ENCODE assay signal across 1 cellular context in the genomic region with DNA sequence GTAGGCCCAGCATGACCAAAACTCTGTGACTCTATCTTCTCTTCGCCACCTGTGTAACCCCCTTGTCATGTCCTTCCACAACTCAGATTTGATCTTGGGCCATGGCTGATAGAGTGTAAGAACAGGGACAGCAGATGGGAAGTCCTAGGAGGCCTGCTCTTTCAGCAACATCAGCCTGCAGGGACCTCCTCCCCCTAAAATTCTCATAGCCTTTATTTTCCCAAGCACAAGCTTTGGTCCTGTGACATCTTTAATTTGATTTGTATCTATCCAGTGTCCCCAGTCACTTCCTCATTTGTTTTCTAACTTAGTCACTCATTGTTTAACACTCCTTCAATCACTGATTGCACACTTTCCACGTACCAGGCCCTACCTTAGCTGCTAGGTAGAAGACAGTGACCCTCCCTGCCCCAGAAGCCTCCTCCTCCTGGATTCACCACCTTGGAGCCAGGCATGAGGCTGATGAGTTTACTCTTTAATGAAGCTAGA.
A peak's percentile ranks its signal among the peaks of the same experiment; 100 is the strongest.
TF ChIP-seq lines count a peak whose summit lies in the region.

No MANE protein-coding gene starts in this region.

TF ChIP-seq in K562, 482 proteins besides CTCF, POLR2A, EP300 and RAD21 (continued from another document and continues in another):
- TF ChIP-seq, protein P1, sequence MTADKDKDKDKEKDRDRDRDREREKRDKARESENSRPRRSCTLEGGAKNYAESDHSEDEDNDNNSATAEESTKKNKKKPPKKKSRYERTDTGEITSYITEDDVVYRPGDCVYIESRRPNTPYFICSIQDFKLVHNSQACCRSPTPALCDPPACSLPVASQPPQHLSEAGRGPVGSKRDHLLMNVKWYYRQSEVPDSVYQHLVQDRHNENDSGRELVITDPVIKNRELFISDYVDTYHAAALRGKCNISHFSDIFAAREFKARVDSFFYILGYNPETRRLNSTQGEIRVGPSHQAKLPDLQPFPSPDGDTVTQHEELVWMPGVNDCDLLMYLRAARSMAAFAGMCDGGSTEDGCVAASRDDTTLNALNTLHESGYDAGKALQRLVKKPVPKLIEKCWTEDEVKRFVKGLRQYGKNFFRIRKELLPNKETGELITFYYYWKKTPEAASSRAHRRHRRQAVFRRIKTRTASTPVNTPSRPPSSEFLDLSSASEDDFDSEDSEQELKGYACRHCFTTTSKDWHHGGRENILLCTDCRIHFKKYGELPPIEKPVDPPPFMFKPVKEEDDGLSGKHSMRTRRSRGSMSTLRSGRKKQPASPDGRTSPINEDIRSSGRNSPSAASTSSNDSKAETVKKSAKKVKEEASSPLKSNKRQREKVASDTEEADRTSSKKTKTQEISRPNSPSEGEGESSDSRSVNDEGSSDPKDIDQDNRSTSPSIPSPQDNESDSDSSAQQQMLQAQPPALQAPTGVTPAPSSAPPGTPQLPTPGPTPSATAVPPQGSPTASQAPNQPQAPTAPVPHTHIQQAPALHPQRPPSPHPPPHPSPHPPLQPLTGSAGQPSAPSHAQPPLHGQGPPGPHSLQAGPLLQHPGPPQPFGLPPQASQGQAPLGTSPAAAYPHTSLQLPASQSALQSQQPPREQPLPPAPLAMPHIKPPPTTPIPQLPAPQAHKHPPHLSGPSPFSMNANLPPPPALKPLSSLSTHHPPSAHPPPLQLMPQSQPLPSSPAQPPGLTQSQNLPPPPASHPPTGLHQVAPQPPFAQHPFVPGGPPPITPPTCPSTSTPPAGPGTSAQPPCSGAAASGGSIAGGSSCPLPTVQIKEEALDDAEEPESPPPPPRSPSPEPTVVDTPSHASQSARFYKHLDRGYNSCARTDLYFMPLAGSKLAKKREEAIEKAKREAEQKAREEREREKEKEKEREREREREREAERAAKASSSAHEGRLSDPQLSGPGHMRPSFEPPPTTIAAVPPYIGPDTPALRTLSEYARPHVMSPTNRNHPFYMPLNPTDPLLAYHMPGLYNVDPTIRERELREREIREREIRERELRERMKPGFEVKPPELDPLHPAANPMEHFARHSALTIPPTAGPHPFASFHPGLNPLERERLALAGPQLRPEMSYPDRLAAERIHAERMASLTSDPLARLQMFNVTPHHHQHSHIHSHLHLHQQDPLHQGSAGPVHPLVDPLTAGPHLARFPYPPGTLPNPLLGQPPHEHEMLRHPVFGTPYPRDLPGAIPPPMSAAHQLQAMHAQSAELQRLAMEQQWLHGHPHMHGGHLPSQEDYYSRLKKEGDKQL (CRISPR knock-in tag; IDR thresholded peaks at IDR 0.05; ENCODE audit: borderline replicate concordance), result no peak
- TF ChIP-seq NFATC3 (IDR thresholded peaks at IDR 0.05) (no peak), BRF2 (IDR thresholded peaks at IDR 0.05; ENCODE audit: borderline replicate concordance, insufficient read depth, insufficient read length) (no peak), THRAP3 (IDR thresholded peaks at IDR 0.05; ENCODE audit: borderline replicate concordance) (no peak), POLR2AphosphoS2 (IDR thresholded peaks at IDR 0.05; ENCODE audit: low read length) (no peak), MEF2D (tag; conservative IDR thresholded peaks at IDR 0.05; ENCODE audit: low read depth) (no peak), ZNF408 (CRISPR knock-in tag; IDR thresholded peaks at IDR 0.05; ENCODE audit: low read depth) (no peak), FOXA1 (IDR thresholded peaks at IDR 0.05; ENCODE audit: borderline replicate concordance) (no peak), ZNF12 (CRISPR knock-in tag; IDR thresholded peaks at IDR 0.05) (no peak), BHLHE40 (IDR thresholded peaks at IDR 0.05; ENCODE audit: low read length) (no peak), MTA3 (IDR thresholded peaks at IDR 0.05; ENCODE audit: borderline replicate concordance) (0 out of 2 replicates have a peak, but pooled peaks have one; percentile 36), MBD2 (IDR thresholded peaks at IDR 0.05; ENCODE audit: borderline replicate concordance, low read depth) (no peak), RNF2 (IDR thresholded peaks at IDR 0.05) (no peak), E2F8 (IDR thresholded peaks at IDR 0.05; ENCODE audit: low read depth, partially characterized antibody) (no peak), ZNF3 (CRISPR knock-in tag; IDR thresholded peaks at IDR 0.05) (no peak), HOXB6 (CRISPR knock-in tag; IDR thresholded peaks at IDR 0.05; ENCODE audit: borderline replicate concordance) (no peak), POLR2G (IDR thresholded peaks at IDR 0.05; ENCODE audit: low read depth, low read length) (no peak), ZKSCAN3 (CRISPR knock-in tag; IDR thresholded peaks at IDR 0.05) (no peak), FOXM1 (IDR thresholded peaks at IDR 0.05; ENCODE audit: low read depth) (no peak), FOXM1 (CRISPR knock-in tag; IDR thresholded peaks at IDR 0.05; ENCODE audit: low read depth) (no peak), ZKSCAN8 (CRISPR knock-in tag; IDR thresholded peaks at IDR 0.05) (no peak), ZBTB5 (IDR thresholded peaks at IDR 0.05) (no peak), NR2C2 (CRISPR knock-in tag; IDR thresholded peaks at IDR 0.05) (no peak), NR2C2 (tag; IDR thresholded peaks at IDR 0.05) (no peak), ZNF384 (IDR thresholded peaks at IDR 0.05; ENCODE audit: low read depth, low read length) (no peak), POLR3A (IDR thresholded peaks at IDR 0.05; ENCODE audit: borderline replicate concordance, extremely low read depth, insufficient read depth, insufficient read length) (no peak), CCNT2 (IDR thresholded peaks at IDR 0.05; ENCODE audit: borderline replicate concordance, extremely low read depth, insufficient read length, low read depth, low read length) (peak; percentile 15), ETS1 (conservative IDR thresholded peaks at IDR 0.05; ENCODE audit: control insufficient read depth, low read depth, low read length) (no peak), PTTG1 (tag; IDR thresholded peaks at IDR 0.05; ENCODE audit: low read depth) (no peak), THAP12 (CRISPR knock-in tag; IDR thresholded peaks at IDR 0.05) (no peak), NCOA4 (IDR thresholded peaks at IDR 0.05; ENCODE audit: partially characterized antibody) (no peak), FOXJ3 (CRISPR knock-in tag; IDR thresholded peaks at IDR 0.05) (no peak), ZNF347 (CRISPR knock-in tag; IDR thresholded peaks at IDR 0.05; ENCODE audit: low read depth) (no peak), MLX (CRISPR knock-in tag; conservative IDR thresholded peaks at IDR 0.05) (no peak), TARDBP (IDR thresholded peaks at IDR 0.05) (no peak), HNRNPK (IDR thresholded peaks at IDR 0.05; ENCODE audit: low read depth, low read length, poor library complexity, severe bottlenecking) (no peak), HIVEP1 (CRISPR knock-in tag; IDR thresholded peaks at IDR 0.05) (no peak), MIER1 (IDR thresholded peaks at IDR 0.05; ENCODE audit: low read depth) (no peak), CBX2 (IDR thresholded peaks at IDR 0.05; ENCODE audit: insufficient read depth, low read length, poor library complexity, severe bottlenecking) (no peak), EGR1 (conservative IDR thresholded peaks at IDR 0.05) (no peak), MXI1 (IDR thresholded peaks at IDR 0.05; ENCODE audit: low read depth, low read length) (no peak), FOXP1 (CRISPR knock-in tag; IDR thresholded peaks at IDR 0.05) (no peak)
- TF ChIP-seq, protein P2, sequence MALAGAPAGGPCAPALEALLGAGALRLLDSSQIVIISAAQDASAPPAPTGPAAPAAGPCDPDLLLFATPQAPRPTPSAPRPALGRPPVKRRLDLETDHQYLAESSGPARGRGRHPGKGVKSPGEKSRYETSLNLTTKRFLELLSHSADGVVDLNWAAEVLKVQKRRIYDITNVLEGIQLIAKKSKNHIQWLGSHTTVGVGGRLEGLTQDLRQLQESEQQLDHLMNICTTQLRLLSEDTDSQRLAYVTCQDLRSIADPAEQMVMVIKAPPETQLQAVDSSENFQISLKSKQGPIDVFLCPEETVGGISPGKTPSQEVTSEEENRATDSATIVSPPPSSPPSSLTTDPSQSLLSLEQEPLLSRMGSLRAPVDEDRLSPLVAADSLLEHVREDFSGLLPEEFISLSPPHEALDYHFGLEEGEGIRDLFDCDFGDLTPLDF (CRISPR knock-in tag; IDR thresholded peaks at IDR 0.05), result no peak
- TF ChIP-seq, protein P3, sequence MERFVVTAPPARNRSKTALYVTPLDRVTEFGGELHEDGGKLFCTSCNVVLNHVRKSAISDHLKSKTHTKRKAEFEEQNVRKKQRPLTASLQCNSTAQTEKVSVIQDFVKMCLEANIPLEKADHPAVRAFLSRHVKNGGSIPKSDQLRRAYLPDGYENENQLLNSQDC (CRISPR knock-in tag; IDR thresholded peaks at IDR 0.05), result no peak
